In genomic region chr10:69475433-69475830, GRCh38 we compare ENCODE assay signal across 1 cellular context.
TF ChIP-seq lines count a peak whose summit lies in the region.

No MANE protein-coding gene starts in this region.

TF ChIP-seq in endothelial cell of umbilical vein, 7 proteins besides CTCF, POLR2A, EP300 and RAD21 (continued from another document):
- no peak for TF ChIP-seq POLR2AphosphoS5 (IDR thresholded peaks at IDR 0.05; ENCODE audit: insufficient read depth, low read depth, low read length)
- no peak for TF ChIP-seq JUN (IDR thresholded peaks at IDR 0.05; ENCODE audit: borderline replicate concordance, insufficient read depth, insufficient read length, low read depth)
- TF ChIP-seq FOS (IDR thresholded peaks at IDR 0.05; ENCODE audit: borderline replicate concordance, insufficient read depth, low read length): no peak
- TF ChIP-seq, protein P1, sequence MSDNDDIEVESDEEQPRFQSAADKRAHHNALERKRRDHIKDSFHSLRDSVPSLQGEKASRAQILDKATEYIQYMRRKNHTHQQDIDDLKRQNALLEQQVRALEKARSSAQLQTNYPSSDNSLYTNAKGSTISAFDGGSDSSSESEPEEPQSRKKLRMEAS (IDR thresholded peaks at IDR 0.05; ENCODE audit: insufficient read depth, insufficient read length): no peak
- no peak for TF ChIP-seq EZH2 (IDR thresholded peaks at IDR 0.05; ENCODE audit: borderline replicate concordance, low read depth, low read length, severe bottlenecking)
